In genomic region chrM:3377-3872, GRCh38 we compare ENCODE assay signal across 33 cellular contexts.
"Had no signal": no experiment of that assay in that cellular context is flagged by ENCODE, and none has a peak within 500 bp of the region (broad histone marks: within the 10 kb centered on the region; RNA-seq: fewer than 3 reads in every experiment).

No MANE protein-coding gene starts in this region.

- H3K27ac ChIP-seq: adrenal gland, body of pancreas, brain microvascular endothelial cell, breast epithelium, VCaP had no signal

- DNase-seq: activated B cell treated with CpG ODN at 0.5 μM for 24 hours; activated CD4-positive, alpha-beta memory T cell treated with anti-CD3 and anti-CD28 coated beads for 36 hours; activated CD4-positive, alpha-beta T cell treated with anti-CD3 and anti-CD28 coated beads for 4 hours; activated CD4-positive, alpha-beta T cell treated with anti-CD3 and anti-CD28 coated beads, Interleukin-2, amount 10 ng/mL, durations not matched to agents 24 days and 14 days; activated CD4-positive, alpha-beta T cell treated with anti-CD3 and anti-CD28 coated beads, Interleukin-2, amount 50 U/mL, for 1 hour; activated CD4-positive, alpha-beta T cell treated with anti-CD3 and anti-CD28 coated beads, Interleukin-2, amount 50 U/mL, for 4 hours; activated CD4-positive, CD25-positive, alpha-beta regulatory T cell treated with anti-CD3 and anti-CD28 coated beads, Interleukin-2, amount 50 U/mL, for 72 hours; activated CD8-positive, alpha-beta memory T cell treated with anti-CD3 and anti-CD28 coated beads, Interleukin-2, amount 50 U/mL, for 4 hours; activated CD8-positive, alpha-beta T cell treated with anti-CD3 and anti-CD28 coated beads for 36 hours; activated effector memory CD4-positive, alpha-beta T cell treated with anti-CD3 and anti-CD28 coated beads, Interleukin-2, amount 50 U/mL, for 16 hours; activated gamma-delta T cell treated with Interleukin-2 at 50 U/mL for 16 hours; activated naive CD4-positive, alpha-beta T cell; activated naive CD4-positive, alpha-beta T cell treated with anti-CD3 and anti-CD28 coated beads for 36 hours; activated naive CD4-positive, alpha-beta T cell treated with anti-CD3 and anti-CD28 coated beads, Interleukin-2, amount 50 U/mL, for 16 hours; activated naive CD8-positive, alpha-beta T cell treated with anti-CD3 and anti-CD28 coated beads for 36 hours; activated T-cell treated with anti-CD3 and anti-CD28 coated beads for 4 hours; activated T-cell treated with anti-CD3 and anti-CD28 coated beads, Interleukin-2, amount 50 U/mL, for 1 hour; activated T-cell treated with anti-CD3 and anti-CD28 coated beads, Interleukin-2, amount 50 U/mL, for 4 hours; activated T-cell treated with anti-CD3 and anti-CD28 coated beads, Interleukin-2, amount 50 U/mL, for 72 hours; adrenal gland; amniotic stem cell; aorta; body of pancreas; brain microvascular endothelial cell; central memory CD4-positive, alpha-beta T cell; T-helper 2 cell; T-helper 9 cell had no signal

- H3K9me3 ChIP-seq: adrenal gland, body of pancreas, breast epithelium had no signal

- H3K4me1 ChIP-seq: adrenal gland, body of pancreas, breast epithelium had no signal

- H3K27me3 ChIP-seq: adrenal gland, body of pancreas, brain microvascular endothelial cell, breast epithelium had no signal

- ATAC-seq: activated CD8-positive, alpha-beta T cell treated with anti-CD3 and anti-CD28 coated beads for 36 hours; activated naive CD4-positive, alpha-beta T cell treated with anti-CD3 and anti-CD28 coated beads, Interleukin-2, amount 50 U/mL, for 72 hours; activated T-cell treated with anti-CD3 and anti-CD28 coated beads, Interleukin-2, amount 50 U/mL, for 4 hours; activated T-cell treated with anti-CD3 and anti-CD28 coated beads, Interleukin-2, amount 50 U/mL, for 72 hours; activated T-helper 17 cell treated with anti-CD3 and anti-CD28 coated beads, Interleukin-2, amount 50 U/mL, for 72 hours; body of pancreas had no signal

- FAIRE-seq: astrocyte, TTC549 had no signal

- H3K4me3 ChIP-seq: adrenal gland, body of pancreas, breast epithelium had no signal

- H3K36me3 ChIP-seq: adrenal gland, brain microvascular endothelial cell, breast epithelium had no signal
